In genomic region chr3:72924055-72924454, GRCh38 we compare ENCODE assay signal across 1 cellular context.
TF ChIP-seq lines count a peak whose summit lies in the region.

No MANE protein-coding gene starts in this region.

TF ChIP-seq in HCT116, 20 proteins besides CTCF, POLR2A, EP300 and RAD21 (continued from another document):
- TF ChIP-seq, protein P1, sequence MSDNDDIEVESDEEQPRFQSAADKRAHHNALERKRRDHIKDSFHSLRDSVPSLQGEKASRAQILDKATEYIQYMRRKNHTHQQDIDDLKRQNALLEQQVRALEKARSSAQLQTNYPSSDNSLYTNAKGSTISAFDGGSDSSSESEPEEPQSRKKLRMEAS (IDR thresholded peaks at IDR 0.05), result no peak
- no peak for TF ChIP-seq EGR1 (IDR thresholded peaks at IDR 0.05; ENCODE audit: low read depth)
